ENCODE assay signal across 1 cellular context in the genomic region with DNA sequence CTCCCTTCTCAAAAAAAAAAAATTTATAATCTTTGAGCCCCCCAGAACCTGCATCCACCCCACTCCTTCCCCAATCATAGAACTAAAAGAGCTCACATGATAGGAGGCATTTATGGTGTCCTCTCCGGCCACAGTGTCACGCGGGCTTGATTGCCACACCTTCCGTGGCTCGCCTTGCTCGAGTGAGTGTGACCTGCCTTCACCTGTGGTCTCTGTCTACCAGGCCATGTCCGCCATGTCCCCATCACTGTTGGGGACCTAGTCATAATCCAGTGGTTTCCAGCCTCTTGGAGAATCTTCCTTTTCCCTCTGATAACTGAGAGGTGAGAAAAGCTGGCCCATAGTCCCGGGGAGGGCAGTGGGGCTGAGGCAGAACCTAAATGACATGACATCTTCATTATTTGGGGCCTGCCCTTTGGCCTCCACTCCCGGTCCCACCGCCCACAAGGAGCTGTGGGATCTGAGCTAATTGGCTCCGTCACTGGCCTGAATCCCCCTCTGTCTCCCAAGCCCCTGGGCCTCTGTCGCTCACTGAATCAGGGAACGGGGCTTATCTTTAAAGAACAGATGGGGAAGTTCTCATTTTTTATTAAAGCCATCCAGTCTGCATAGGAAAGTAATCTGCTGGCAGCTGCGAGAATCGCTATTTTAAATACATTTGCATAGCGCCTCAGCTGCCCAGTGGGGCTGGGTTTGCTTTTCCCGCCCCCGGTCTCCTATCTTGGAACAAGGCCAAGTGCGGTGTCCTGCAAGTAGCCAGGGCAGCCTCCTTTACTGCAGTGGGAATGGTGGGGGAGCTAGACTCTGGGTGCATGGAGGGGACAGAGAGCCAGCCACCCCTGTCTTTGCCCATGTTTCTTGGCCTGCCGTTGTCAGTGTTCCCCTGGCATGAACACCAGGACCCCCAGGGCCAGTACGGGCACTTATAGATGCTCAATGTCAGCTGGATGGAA.
A peak's percentile ranks its signal among the peaks of the same experiment; 100 is the strongest.
TF ChIP-seq lines count a peak whose summit lies in the region.

No MANE protein-coding gene starts in this region.

TF ChIP-seq in K562, 482 proteins besides CTCF, POLR2A, EP300 and RAD21:
- TF ChIP-seq POLR2G (IDR thresholded peaks at IDR 0.05; ENCODE audit: low read depth, low read length) (no peak), SP2 (IDR thresholded peaks at IDR 0.05; ENCODE audit: extremely low read depth, low read depth, low read length, poor library complexity, severe bottlenecking) (no peak), ZSCAN29 (IDR thresholded peaks at IDR 0.05) (no peak), TAL1 (IDR thresholded peaks at IDR 0.05) (peak; percentile 28), NFIC (IDR thresholded peaks at IDR 0.05) (peak; percentile 81), TCF3 (CRISPR knock-in tag; IDR thresholded peaks at IDR 0.05) (peak; percentile 40; the same call in 1 of the 2 replicates), SNRNP70 (optimal IDR thresholded peaks at IDR 0.05; ENCODE audit: low read depth, low read length) (no peak), ZNF41 (CRISPR knock-in tag; conservative IDR thresholded peaks at IDR 0.05) (no peak), ZNF3 (CRISPR knock-in tag; IDR thresholded peaks at IDR 0.05) (no peak), NFE2L1 (tag; IDR thresholded peaks at IDR 0.05; ENCODE audit: borderline replicate concordance, low read depth) (no peak), CBFA2T3 (IDR thresholded peaks at IDR 0.05) (0 out of 2 replicates have a peak, but pooled peaks have one; percentile 28)
- TF ChIP-seq, protein P1, sequence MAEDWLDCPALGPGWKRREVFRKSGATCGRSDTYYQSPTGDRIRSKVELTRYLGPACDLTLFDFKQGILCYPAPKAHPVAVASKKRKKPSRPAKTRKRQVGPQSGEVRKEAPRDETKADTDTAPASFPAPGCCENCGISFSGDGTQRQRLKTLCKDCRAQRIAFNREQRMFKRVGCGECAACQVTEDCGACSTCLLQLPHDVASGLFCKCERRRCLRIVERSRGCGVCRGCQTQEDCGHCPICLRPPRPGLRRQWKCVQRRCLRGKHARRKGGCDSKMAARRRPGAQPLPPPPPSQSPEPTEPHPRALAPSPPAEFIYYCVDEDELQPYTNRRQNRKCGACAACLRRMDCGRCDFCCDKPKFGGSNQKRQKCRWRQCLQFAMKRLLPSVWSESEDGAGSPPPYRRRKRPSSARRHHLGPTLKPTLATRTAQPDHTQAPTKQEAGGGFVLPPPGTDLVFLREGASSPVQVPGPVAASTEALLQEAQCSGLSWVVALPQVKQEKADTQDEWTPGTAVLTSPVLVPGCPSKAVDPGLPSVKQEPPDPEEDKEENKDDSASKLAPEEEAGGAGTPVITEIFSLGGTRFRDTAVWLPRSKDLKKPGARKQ (CRISPR knock-in tag; IDR thresholded peaks at IDR 0.05): no peak
- TF ChIP-seq, protein P2, sequence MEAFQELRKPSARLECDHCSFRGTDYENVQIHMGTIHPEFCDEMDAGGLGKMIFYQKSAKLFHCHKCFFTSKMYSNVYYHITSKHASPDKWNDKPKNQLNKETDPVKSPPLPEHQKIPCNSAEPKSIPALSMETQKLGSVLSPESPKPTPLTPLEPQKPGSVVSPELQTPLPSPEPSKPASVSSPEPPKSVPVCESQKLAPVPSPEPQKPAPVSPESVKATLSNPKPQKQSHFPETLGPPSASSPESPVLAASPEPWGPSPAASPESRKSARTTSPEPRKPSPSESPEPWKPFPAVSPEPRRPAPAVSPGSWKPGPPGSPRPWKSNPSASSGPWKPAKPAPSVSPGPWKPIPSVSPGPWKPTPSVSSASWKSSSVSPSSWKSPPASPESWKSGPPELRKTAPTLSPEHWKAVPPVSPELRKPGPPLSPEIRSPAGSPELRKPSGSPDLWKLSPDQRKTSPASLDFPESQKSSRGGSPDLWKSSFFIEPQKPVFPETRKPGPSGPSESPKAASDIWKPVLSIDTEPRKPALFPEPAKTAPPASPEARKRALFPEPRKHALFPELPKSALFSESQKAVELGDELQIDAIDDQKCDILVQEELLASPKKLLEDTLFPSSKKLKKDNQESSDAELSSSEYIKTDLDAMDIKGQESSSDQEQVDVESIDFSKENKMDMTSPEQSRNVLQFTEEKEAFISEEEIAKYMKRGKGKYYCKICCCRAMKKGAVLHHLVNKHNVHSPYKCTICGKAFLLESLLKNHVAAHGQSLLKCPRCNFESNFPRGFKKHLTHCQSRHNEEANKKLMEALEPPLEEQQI (IDR thresholded peaks at IDR 0.05): no peak
TF ChIP-seq in K562: peak in this region for 4.
